In genomic region chr10:117184296-117184695, GRCh38 we compare ENCODE assay signal across 9 cellular contexts. TPM values are rescaled to one million over a fixed set of nuclear protein-coding genes. Genes with fewer than 3 reads are reported as not detected.
"Had no signal": no experiment of that assay in that cellular context is flagged by ENCODE, and none has a peak within 500 bp of the region (broad histone marks: within the 10 kb centered on the region; RNA-seq: fewer than 3 reads in every experiment).

No MANE protein-coding gene starts in this region.

- H3K4me3 ChIP-seq: GM23338 had no signal

- FAIRE-seq: H1, H54, HTR-8/SVneo had no signal

- H3K4me2 ChIP-seq: GM23338 had no signal

- H2AFZ ChIP-seq: GM23338 had no signal

- ATAC-seq: GM23338 had no signal

- DNase-seq: H9, HCEC 1CT, KBM-7 had no signal

RNA-seq across cellular contexts. Expression of gene KCNK18, which starts 13.0 kb away (rescaled TPM):
- total RNA-seq: GM23338, H1, H9, HT-29 had no signal
- polyA plus RNA-seq: GM23338, H1, IgD-negative memory B cell had no signal

RNA-seq across cellular contexts. Expression of gene VAX1, which starts 46.2 kb away (rescaled TPM):
- total RNA-seq: GM23338, H1, H9, HT-29 had no signal
- polyA plus RNA-seq: GM23338, H1, IgD-negative memory B cell had no signal

RNA-seq across cellular contexts. Expression of gene SLC18A2, which starts 56.6 kb away (rescaled TPM):
- total RNA-seq: HT-29 had no signal
